15 cellular contexts compared by ENCODE assay signal in the genomic region with DNA sequence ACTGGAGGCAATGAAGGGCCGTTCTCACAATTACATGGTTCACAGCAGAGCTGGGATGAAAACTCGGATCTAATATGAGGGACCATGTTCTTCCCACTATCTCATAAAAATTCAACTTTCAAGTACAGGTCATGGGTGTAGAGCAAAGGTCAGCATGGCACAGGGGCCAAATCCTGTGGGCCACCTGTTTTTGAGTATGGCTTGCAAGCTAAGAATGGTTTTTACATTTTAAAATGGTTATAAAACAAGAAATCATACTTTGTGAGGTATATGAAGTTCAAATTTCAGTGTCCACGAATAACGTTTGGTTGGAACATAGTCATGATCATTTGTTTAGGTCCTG.
A peak's percentile ranks its signal among the peaks of the same experiment; 100 is the strongest.
DNase-seq lines count a peak whose midpoint lies in the region; ATAC-seq and TF ChIP-seq lines count a peak whose summit lies in the region.
"Had no signal": no experiment of that assay in that cellular context is flagged by ENCODE, and none has a peak within 500 bp of the region (broad histone marks: within the 10 kb centered on the region; RNA-seq: fewer than 3 reads in every experiment).

No MANE protein-coding gene starts in this region.

- peak overlapping the region; percentile 97 for H3K4me3 Mint-ChIP-seq in stimulated activated effector memory CD8-positive, alpha-beta T cell treated with anti-CD3 and anti-CD28 coated beads, Interleukin-12 subunit alpha, Interleukin-12 subunit beta, amount 100 ng/mL, for 72 hours

- peak overlapping the region; percentile 93 for H3K27ac Mint-ChIP-seq in stimulated activated effector memory CD8-positive, alpha-beta T cell treated with anti-CD3 and anti-CD28 coated beads, Interleukin-12 subunit alpha, Interleukin-12 subunit beta, amount 100 ng/mL, for 72 hours

- TF ChIP-seq CTCF in GM12865 (IDR thresholded peaks at IDR 0.05; ENCODE audit: insufficient read depth, low read depth, low read length, missing control alignments) = no peak

- peaks cover 61% of the 10 kb centered on the region for H3K4me1 Mint-ChIP-seq in stimulated activated effector memory CD8-positive, alpha-beta T cell treated with anti-CD3 and anti-CD28 coated beads, Interleukin-12 subunit alpha, Interleukin-12 subunit beta, amount 100 ng/mL, for 72 hours

- H3K9ac ChIP-seq in SK-N-MC (ENCODE audit: insufficient read length) = no peak overlapping the region

- no peaks in the 10 kb centered on the region for H3K27me3 ChIP-seq in effector memory CD4-positive, alpha-beta T cell (replicated peaks; ENCODE audit: control insufficient read depth, insufficient read depth, low read length, poor library complexity, severe bottlenecking)
- H3K27me3 ChIP-seq: gastroesophageal sphincter had no signal

- H3K36me3 Mint-ChIP-seq in stimulated activated effector memory CD8-positive, alpha-beta T cell treated with anti-CD3 and anti-CD28 coated beads, Interleukin-12 subunit alpha, Interleukin-12 subunit beta, amount 100 ng/mL, for 72 hours = peaks cover 35% of the 10 kb centered on the region

- H3K27ac ChIP-seq in SK-N-MC = peak overlapping the region; percentile 76
- H3K27ac ChIP-seq in effector memory CD4-positive, alpha-beta T cell (ENCODE audit: insufficient read depth, low read length, poor library complexity, severe bottlenecking) = peak overlapping the region; percentile 50
- H3K27ac ChIP-seq: cardiac muscle cell had no signal

- ATAC-seq in stimulated activated effector memory CD8-positive, alpha-beta T cell treated with anti-CD3 and anti-CD28 coated beads, Interleukin-12 subunit alpha, Interleukin-12 subunit beta, amount 100 ng/mL, for 72 hours = no peak
- ATAC-seq in HG02763 (IDR thresholded peaks at IDR 0.05; ENCODE audit: unreplicated experiment) = no peak
- ATAC-seq: gastroesophageal sphincter, sciatic nerve had no signal

- no peaks in the 10 kb centered on the region for H3K9me3 ChIP-seq in SK-N-MC (ENCODE audit: low read depth, low read length)
- no peaks in the 10 kb centered on the region for H3K9me3 ChIP-seq in effector memory CD4-positive, alpha-beta T cell (ENCODE audit: control insufficient read depth, low read length)
- H3K9me3 ChIP-seq: gastroesophageal sphincter had no signal

- H3K4me3 ChIP-seq in GM12865 (ENCODE audit: low read depth, low read length) = peak overlapping the region; percentile 97
- H3K4me3 ChIP-seq in SK-N-MC = peak overlapping the region; percentile 66
- peak overlapping the region; percentile 22 for H3K4me3 ChIP-seq in effector memory CD4-positive, alpha-beta T cell (ENCODE audit: insufficient read depth, low read depth, low read length, poor library complexity, severe bottlenecking)
- H3K4me3 ChIP-seq: cardiac muscle cell, gastroesophageal sphincter, lung had no signal

- no peak for DNase-seq in GM12865 (ENCODE audit: low read depth)
- no peak for DNase-seq in SK-N-MC (ENCODE audit: low read depth, low spot score)
- DNase-seq in effector memory CD4-positive, alpha-beta T cell = no peak
- no peak for DNase-seq in stimulated activated effector memory CD8-positive, alpha-beta T cell treated with anti-CD3 and anti-CD28 coated beads, Interleukin-12 subunit alpha, Interleukin-12 subunit beta, amount 100 ng/mL, for 72 hours (ENCODE audit: low spot score in 2 of 2)
- DNase-seq in KG1 (lab: John Stamatoyannopoulos, UW) = no peak
- no peak for DNase-seq in 8988T
- DNase-seq: activated CD4-positive, alpha-beta T cell treated with anti-CD3 and anti-CD28 coated beads, Interleukin-2, amount 50 U/mL, for 4 hours; DMS53; NCI-H446; SHP77 had no signal

- no peaks in the 10 kb centered on the region for H3K9me3 Mint-ChIP-seq in stimulated activated effector memory CD8-positive, alpha-beta T cell treated with anti-CD3 and anti-CD28 coated beads, Interleukin-12 subunit alpha, Interleukin-12 subunit beta, amount 100 ng/mL, for 72 hours

- peaks cover 56% of the 10 kb centered on the region for H3K4me1 ChIP-seq in effector memory CD4-positive, alpha-beta T cell (ENCODE audit: control insufficient read depth, insufficient read depth, low read length, poor library complexity, severe bottlenecking)

- peaks cover 12% of the 10 kb centered on the region for H3K36me3 ChIP-seq in SK-N-MC (ENCODE audit: insufficient read depth, low read length)
- H3K36me3 ChIP-seq in effector memory CD4-positive, alpha-beta T cell (ENCODE audit: control insufficient read depth, insufficient read depth, low read length) = no peaks in the 10 kb centered on the region
- H3K36me3 ChIP-seq: cardiac muscle cell, gastroesophageal sphincter had no signal

Comparison
In these comparisons a context has a peak if more than half of its experiments do, and no peak if none do; other contexts are left out.
1. H3K4me3 ChIP-seq: peak in every context shown above with its lines; median percentile 97 in GM12865; 66 in SK-N-MC; 22 in effector memory CD4-positive, alpha-beta T cell.